Comparison of ENCODE assay signal across 1 cellular context in genomic region chr6:132279592-132280139, GRCh38.
TF ChIP-seq lines count a peak whose summit lies in the region.

No MANE protein-coding gene starts in this region.

TF ChIP-seq in WTC11, 78 proteins besides CTCF, POLR2A, EP300 and RAD21 (continued from another document):
- TF ChIP-seq PRDM15 (CRISPR knock-in tag; IDR thresholded peaks at IDR 0.05) (no peak), SOX15 (CRISPR knock-in tag; IDR thresholded peaks at IDR 0.05) (no peak), JAZF1 (CRISPR knock-in tag; IDR thresholded peaks at IDR 0.05) (no peak), MYBL2 (CRISPR knock-in tag; IDR thresholded peaks at IDR 0.05) (no peak), CREB1 (CRISPR knock-in tag; IDR thresholded peaks at IDR 0.05) (no peak), ZMAT4 (CRISPR knock-in tag; IDR thresholded peaks at IDR 0.05) (no peak), RELA (CRISPR knock-in tag; IDR thresholded peaks at IDR 0.05; ENCODE audit: borderline replicate concordance) (no peak), TEAD4 (CRISPR knock-in tag; IDR thresholded peaks at IDR 0.05) (no peak), PREB (CRISPR knock-in tag; IDR thresholded peaks at IDR 0.05; ENCODE audit: borderline replicate concordance) (no peak)
- TF ChIP-seq, protein P1, sequence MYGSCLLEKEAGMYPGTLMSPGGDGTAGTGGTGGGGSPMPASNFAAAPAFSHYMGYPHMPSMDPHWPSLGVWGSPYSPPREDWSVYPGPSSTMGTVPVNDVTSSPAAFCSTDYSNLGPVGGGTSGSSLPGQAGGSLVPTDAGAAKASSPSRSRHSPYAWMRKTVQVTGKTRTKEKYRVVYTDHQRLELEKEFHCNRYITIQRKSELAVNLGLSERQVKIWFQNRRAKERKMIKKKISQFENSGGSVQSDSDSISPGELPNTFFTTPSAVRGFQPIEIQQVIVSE (CRISPR knock-in tag; IDR thresholded peaks at IDR 0.05; ENCODE audit: borderline replicate concordance) = no peak
- TF ChIP-seq, protein P2, sequence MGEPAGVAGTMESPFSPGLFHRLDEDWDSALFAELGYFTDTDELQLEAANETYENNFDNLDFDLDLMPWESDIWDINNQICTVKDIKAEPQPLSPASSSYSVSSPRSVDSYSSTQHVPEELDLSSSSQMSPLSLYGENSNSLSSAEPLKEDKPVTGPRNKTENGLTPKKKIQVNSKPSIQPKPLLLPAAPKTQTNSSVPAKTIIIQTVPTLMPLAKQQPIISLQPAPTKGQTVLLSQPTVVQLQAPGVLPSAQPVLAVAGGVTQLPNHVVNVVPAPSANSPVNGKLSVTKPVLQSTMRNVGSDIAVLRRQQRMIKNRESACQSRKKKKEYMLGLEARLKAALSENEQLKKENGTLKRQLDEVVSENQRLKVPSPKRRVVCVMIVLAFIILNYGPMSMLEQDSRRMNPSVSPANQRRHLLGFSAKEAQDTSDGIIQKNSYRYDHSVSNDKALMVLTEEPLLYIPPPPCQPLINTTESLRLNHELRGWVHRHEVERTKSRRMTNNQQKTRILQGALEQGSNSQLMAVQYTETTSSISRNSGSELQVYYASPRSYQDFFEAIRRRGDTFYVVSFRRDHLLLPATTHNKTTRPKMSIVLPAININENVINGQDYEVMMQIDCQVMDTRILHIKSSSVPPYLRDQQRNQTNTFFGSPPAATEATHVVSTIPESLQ (CRISPR knock-in tag; IDR thresholded peaks at IDR 0.05) = no peak
- TF ChIP-seq, protein P3, sequence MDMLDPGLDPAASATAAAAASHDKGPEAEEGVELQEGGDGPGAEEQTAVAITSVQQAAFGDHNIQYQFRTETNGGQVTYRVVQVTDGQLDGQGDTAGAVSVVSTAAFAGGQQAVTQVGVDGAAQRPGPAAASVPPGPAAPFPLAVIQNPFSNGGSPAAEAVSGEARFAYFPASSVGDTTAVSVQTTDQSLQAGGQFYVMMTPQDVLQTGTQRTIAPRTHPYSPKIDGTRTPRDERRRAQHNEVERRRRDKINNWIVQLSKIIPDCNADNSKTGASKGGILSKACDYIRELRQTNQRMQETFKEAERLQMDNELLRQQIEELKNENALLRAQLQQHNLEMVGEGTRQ (CRISPR knock-in tag; IDR thresholded peaks at IDR 0.05) = no peak
